In the genomic region with DNA sequence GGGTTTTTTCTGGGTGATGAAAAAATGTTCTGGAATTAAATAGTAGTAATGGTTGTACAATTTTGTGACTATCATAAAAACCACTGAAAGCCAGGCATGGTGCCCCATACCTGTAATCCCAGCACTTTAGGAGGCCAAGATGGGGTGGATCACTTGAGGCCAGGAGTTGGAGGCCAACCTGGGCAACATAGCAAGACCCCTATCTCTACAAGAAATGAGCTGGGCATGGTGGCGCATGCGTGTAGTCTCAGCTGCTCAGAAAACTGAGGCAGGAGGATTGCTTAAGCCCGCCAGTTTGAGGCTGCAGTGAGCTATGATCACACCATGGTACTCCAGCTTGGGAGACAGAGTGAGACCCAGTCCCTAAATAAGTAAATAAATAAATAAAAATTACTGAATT, we compare ENCODE assay signal across 31 cellular contexts.
"Had no signal": no experiment of that assay in that cellular context is flagged by ENCODE, and none has a peak within 500 bp of the region (broad histone marks: within the 10 kb centered on the region; RNA-seq: fewer than 3 reads in every experiment).

No MANE protein-coding gene starts in this region.

- H3K4me1 Mint-ChIP-seq: natural killer cell; stimulated activated memory B cell treated with anti-CD40 and anti-IgM and Interleukin-4, amounts not matched to agents 10 μg/mL and 1 μg/mL and 100 μg/mL, for 72 hours; stimulated activated naive CD8-positive, alpha-beta T cell treated with anti-CD3 and anti-CD28 coated beads, Interleukin-15, amount 100 ng/mL, for 72 hours had no signal

- H3K27me3 ChIP-seq: neural progenitor cell, ovary, spleen, suprapubic skin, testis, tibial artery, transverse colon, upper lobe of right lung, uterus had no signal

- H3K27ac Mint-ChIP-seq: natural killer cell; nephron; neural progenitor cell; progenitor cell of endocrine pancreas; stimulated activated memory B cell treated with anti-CD40 and anti-IgM and Interleukin-4, amounts not matched to agents 10 μg/mL and 1 μg/mL and 100 μg/mL, for 72 hours; stimulated activated naive CD8-positive, alpha-beta T cell treated with anti-CD3 and anti-CD28 coated beads, Interleukin-15, amount 100 ng/mL, for 72 hours; type B pancreatic cell had no signal

- H3K9me3 Mint-ChIP-seq: stimulated activated naive CD8-positive, alpha-beta T cell treated with anti-CD3 and anti-CD28 coated beads, Interleukin-15, amount 100 ng/mL, for 72 hours had no signal

- H3K4me1 ChIP-seq: parathyroid adenoma, spleen, suprapubic skin, testis, upper lobe of right lung, uterus had no signal

- H3K79me2 ChIP-seq: parathyroid adenoma had no signal

- H3K27ac ChIP-seq: neural progenitor cell, ovary, parathyroid adenoma, psoas muscle, skin epidermis, spleen, suprapubic skin, testis, tibial artery, transverse colon, upper lobe of right lung, uterus had no signal

- H3K4me3 Mint-ChIP-seq: natural killer cell; nephron; neural progenitor cell; stimulated activated memory B cell treated with anti-CD40 and anti-IgM and Interleukin-4, amounts not matched to agents 10 μg/mL and 1 μg/mL and 100 μg/mL, for 72 hours; stimulated activated naive CD8-positive, alpha-beta T cell treated with anti-CD3 and anti-CD28 coated beads, Interleukin-15, amount 100 ng/mL, for 72 hours; type B pancreatic cell had no signal

- H3K36me3 ChIP-seq: neural progenitor cell, ovary, spleen, suprapubic skin, tibial artery, transverse colon, upper lobe of right lung, uterus had no signal

- H3K36me3 Mint-ChIP-seq: natural killer cell had no signal

- H2AFZ ChIP-seq: neural progenitor cell, parathyroid adenoma had no signal

- H3K4me2 ChIP-seq: neural progenitor cell, smooth muscle cell had no signal

- H3K4me3 ChIP-seq: neural progenitor cell, ovary, psoas muscle, skin epidermis, smooth muscle cell, spleen, suprapubic skin, testis, tibial artery, transverse colon, upper lobe of right lung, uterus had no signal

- DNase-seq: natural killer cell; occipital lobe; ovary; posterior cingulate gyrus; psoas muscle; right cardiac atrium; spleen; stimulated activated CD4-positive, alpha-beta T cell treated with anti-CD3 and anti-CD28 coated beads, Interleukin-12 subunit alpha, Interleukin-12 subunit beta, amount 100 ng/mL, for 4 hours; stimulated activated CD4-positive, alpha-beta T cell treated with anti-CD3 and anti-CD28 coated beads, Interleukin-1b, Interleukin-23, amount 100 ng/mL, for 48 hours; stimulated activated CD4-positive, alpha-beta T cell treated with anti-CD3 and anti-CD28 coated beads, Interleukin-4, amount 100 ng/mL, for 1 hour; stimulated activated CD4-positive, alpha-beta T cell treated with anti-CD3 and anti-CD28 coated beads, Interleukin-4, amount 100 ng/mL, for 4 hours; stimulated activated CD8-positive, alpha-beta memory T cell treated with anti-CD3 and anti-CD28 coated beads, Interleukin-4, amount 100 ng/mL, for 48 hours; stimulated activated naive CD4-positive, alpha-beta T cell; stimulated activated naive CD8-positive, alpha-beta T cell treated with anti-CD3 and anti-CD28 coated beads, Interleukin-15, amount 100 ng/mL, for 72 hours; stimulated activated naive CD8-positive, alpha-beta T cell treated with anti-CD3 and anti-CD28 coated beads, Interleukin-15, Interleukin-2, amounts not matched to agents 100 U/mL and 50 U/mL, for 24 hours; substantia nigra; testis; tibial artery; transverse colon; upper lobe of right lung; uterus had no signal

- H3K9ac ChIP-seq: neural progenitor cell, parathyroid adenoma had no signal

- H3K27me3 Mint-ChIP-seq: progenitor cell of endocrine pancreas; stimulated activated memory B cell treated with anti-CD40 and anti-IgM and Interleukin-4, amounts not matched to agents 10 μg/mL and 1 μg/mL and 100 μg/mL, for 72 hours; stimulated activated naive CD8-positive, alpha-beta T cell treated with anti-CD3 and anti-CD28 coated beads, Interleukin-15, amount 100 ng/mL, for 72 hours; type B pancreatic cell had no signal

- H3K9me3 ChIP-seq: ovary, psoas muscle, spleen, suprapubic skin, testis, tibial artery, transverse colon, upper lobe of right lung, uterus had no signal

- ATAC-seq: natural killer cell; psoas muscle; right cardiac atrium; sciatic nerve; stimulated activated memory B cell treated with anti-CD40 and anti-IgM and Interleukin-4, amounts not matched to agents 10 μg/mL and 1 μg/mL and 100 μg/mL, for 72 hours; stimulated activated naive CD8-positive, alpha-beta T cell treated with anti-CD3 and anti-CD28 coated beads, Interleukin-15, amount 100 ng/mL, for 72 hours; stimulated activated naive CD8-positive, alpha-beta T cell treated with anti-CD3 and anti-CD28 coated beads, Interleukin-15, Interleukin-2, amounts not matched to agents 100 U/mL and 50 U/mL, for 24 hours; upper lobe of right lung had no signal
